30 cellular contexts compared by ENCODE assay signal in genomic region chr1:1315435-1315901, GRCh38. TPM values are rescaled to one million over a fixed set of nuclear protein-coding genes. Genes with fewer than 3 reads are reported as not detected.
DNase-seq lines count a peak whose midpoint lies in the region; ATAC-seq and TF ChIP-seq lines count a peak whose summit lies in the region.
"Had no signal": no experiment of that assay in that cellular context is flagged by ENCODE, and none has a peak within 500 bp of the region (broad histone marks: within the 10 kb centered on the region; RNA-seq: fewer than 3 reads in every experiment).

No MANE protein-coding gene starts in this region.

- H3K36me3 Mint-ChIP-seq in activated T-cell treated with anti-CD3 and anti-CD28 coated beads, Interleukin-2, amount 50 U/mL, for 24 hours (ENCODE audit: low read depth): peaks cover 86% of the 10 kb centered on the region
- H3K36me3 Mint-ChIP-seq in activated T-cell treated with anti-CD3 and anti-CD28 coated beads, Interleukin-2, amount 50 U/mL, for 72 hours (ENCODE audit: insufficient read depth in 2 of 2): peaks cover 0 to 7% of the 10 kb centered on the region in 2 donors
- H3K36me3 Mint-ChIP-seq in brain: peaks cover 21% of the 10 kb centered on the region
- H3K36me3 Mint-ChIP-seq: activated naive CD8-positive, alpha-beta T cell; naive B cell had no signal

- peaks cover 5% of the 10 kb centered on the region for H3K4me1 Mint-ChIP-seq in activated T-cell treated with anti-CD3 and anti-CD28 coated beads, Interleukin-2, amount 50 U/mL, for 24 hours (ENCODE audit: low read depth)
- H3K4me1 Mint-ChIP-seq in activated T-cell treated with anti-CD3 and anti-CD28 coated beads, Interleukin-2, amount 50 U/mL, for 72 hours (ENCODE audit: low read depth): no peaks in the 10 kb centered on the region
- peaks cover 19% of the 10 kb centered on the region for H3K4me1 Mint-ChIP-seq in brain

- no peak overlapping the region for H4K8ac ChIP-seq in mesendoderm (ENCODE audit: low read depth, low read length)

- no peak overlapping the region for H3K4me2 ChIP-seq in mesendoderm (ENCODE audit: low read length)

- H3K9ac ChIP-seq in mesendoderm (ENCODE audit: low read length): peak overlapping the region; percentile 58

- no peak overlapping the region for H2BK15ac ChIP-seq in mesendoderm (replicated peaks; ENCODE audit: low read depth)

- H3K27ac Mint-ChIP-seq in activated T-cell treated with anti-CD3 and anti-CD28 coated beads, Interleukin-2, amount 50 U/mL, for 24 hours: peak overlapping the region; percentile 52
- no peak overlapping the region for H3K27ac Mint-ChIP-seq in activated T-cell treated with anti-CD3 and anti-CD28 coated beads, Interleukin-2, amount 50 U/mL, for 72 hours
- peak overlapping the region in 3 of 5 experiments; percentile 54 to 64 (median 57) for H3K27ac Mint-ChIP-seq in brain
- H3K27ac Mint-ChIP-seq: activated naive CD8-positive, alpha-beta T cell; activated T-helper 2 cell treated with anti-CD3 and anti-CD28 coated beads, Interferon-gamma antibody, Interleukin-2, Interleukin-4, amounts not matched to agents 10 μg/mL and 5 μg/mL and 100 μg/mL, durations not matched to agents 14 hours and 24 hours and 36 hours; B cell had no signal

- H3K18ac ChIP-seq in mesendoderm (ENCODE audit: low read length): no peak overlapping the region

- peaks cover 2% of the 10 kb centered on the region for H3K4me1 ChIP-seq in mesendoderm (ENCODE audit: control insufficient read depth, low read depth, low read length)

- peak overlapping the region; percentile 49 for H3K4ac ChIP-seq in mesendoderm (ENCODE audit: low read depth, low read length)

- no CpG with 5 or more reads among the region's 22 CpGs for WGBS in mesendoderm (ENCODE audit: extremely low coverage, insufficient coverage, low lambda C conversion rate)

- H3K79me1 ChIP-seq in mesendoderm (ENCODE audit: low read length): peaks cover 10% of the 10 kb centered on the region

- peak overlapping the region; percentile 16 for H3K27ac ChIP-seq in mesendoderm (ENCODE audit: low read depth, low read length)
- H3K27ac ChIP-seq: pancreas, thyroid gland, VCaP had no signal

- peak overlapping the region; percentile 55 for H2BK5ac ChIP-seq in mesendoderm (ENCODE audit: low read length)

- no peak for TF ChIP-seq CTCF in brain (conservative IDR thresholded peaks at IDR 0.05)

- no peak for ATAC-seq in activated T-cell treated with anti-CD3 and anti-CD28 coated beads, Interleukin-2, amount 50 U/mL, for 72 hours (replicated peaks in 1 of 2)
- ATAC-seq: left colon, pancreas, right cardiac atrium had no signal

- H3K9me3 Mint-ChIP-seq in activated T-cell treated with anti-CD3 and anti-CD28 coated beads, Interleukin-2, amount 50 U/mL, for 24 hours: no peaks in the 10 kb centered on the region
- no peaks in the 10 kb centered on the region for H3K9me3 Mint-ChIP-seq in activated T-cell treated with anti-CD3 and anti-CD28 coated beads, Interleukin-2, amount 50 U/mL, for 72 hours
- no peaks in the 10 kb centered on the region for H3K9me3 Mint-ChIP-seq in brain
- H3K9me3 Mint-ChIP-seq: activated T-helper 2 cell treated with anti-CD3 and anti-CD28 coated beads, Interferon-gamma antibody, Interleukin-2, Interleukin-4, amounts not matched to agents 10 μg/mL and 5 μg/mL and 100 μg/mL, durations not matched to agents 14 hours and 24 hours and 36 hours; dendritic cell treated with granulocyte-macrophage colony-stimulating factor and Interleukin-4, amounts not matched to agents 40 ng/mL and 50 ng/mL, for 4 days; naive B cell had no signal

- peaks cover 17% of the 10 kb centered on the region for H3K36me3 ChIP-seq in mesendoderm (ENCODE audit: control insufficient read depth, insufficient read depth, low read length)

- H2BK120ac ChIP-seq in mesendoderm (ENCODE audit: low read depth, low read length): no peak overlapping the region

- H3K23ac ChIP-seq in mesendoderm (ENCODE audit: low read length): no peak overlapping the region

- peak overlapping the region; percentile 58 for H2AK5ac ChIP-seq in mesendoderm (ENCODE audit: low read length)

- DNase-seq in activated T-cell treated with anti-CD3 and anti-CD28 coated beads, Interleukin-2, amount 50 U/mL, for 24 hours: no peak
- DNase-seq in activated T-cell treated with anti-CD3 and anti-CD28 coated beads, Interleukin-2, amount 50 U/mL, for 72 hours: no peak
- DNase-seq in mesendoderm (peak; percentile 87), hippocampal formation (lab: John Stamatoyannopoulos, UW) (no peak), NCI-H2171 (lab: John Stamatoyannopoulos, UW) (no peak), CD1c-positive myeloid dendritic cell (ENCODE audit: extremely low spot score) (no peak)
- no peak for DNase-seq in activated effector memory CD4-positive, alpha-beta T cell treated with Interleukin-2 at 50 U/mL for 16 hours
- DNase-seq: activated CD4-positive, alpha-beta T cell treated with anti-CD3 and anti-CD28 coated beads, Interleukin-2, amount 50 U/mL, for 4 hours; aorta; caudate nucleus; GDM1; GOT3; Kasumi-1; left colon; mesenchymal stem cell; naive B cell; NCI-H2171 treated with DMSO at 0.1 percent for 48 hours; OCI-M1; pancreas; right cardiac atrium; stimulated activated CD4-positive, alpha-beta T cell treated with anti-CD3 and anti-CD28 coated beads, Interleukin-12 subunit alpha, Interleukin-12 subunit beta, amount 100 ng/mL, for 4 hours; stimulated activated CD4-positive, alpha-beta T cell treated with anti-CD3 and anti-CD28 coated beads, Interleukin-4, amount 100 ng/mL, for 24 hours; stimulated activated naive CD4-positive, alpha-beta T cell; thyroid gland had no signal

- no peaks in the 10 kb centered on the region for H3K27me3 Mint-ChIP-seq in activated T-cell treated with anti-CD3 and anti-CD28 coated beads, Interleukin-2, amount 50 U/mL, for 24 hours
- no peaks in the 10 kb centered on the region for H3K27me3 Mint-ChIP-seq in activated T-cell treated with anti-CD3 and anti-CD28 coated beads, Interleukin-2, amount 50 U/mL, for 72 hours (ENCODE audit: low read depth)
- H3K27me3 Mint-ChIP-seq in brain: no peaks in the 10 kb centered on the region
- H3K27me3 Mint-ChIP-seq: activated naive CD8-positive, alpha-beta T cell; B cell; dendritic cell treated with granulocyte-macrophage colony-stimulating factor and Interleukin-4, amounts not matched to agents 40 ng/mL and 50 ng/mL, for 4 days; naive B cell had no signal

- H3K4me3 Mint-ChIP-seq in activated T-cell treated with anti-CD3 and anti-CD28 coated beads, Interleukin-2, amount 50 U/mL, for 24 hours: no peak overlapping the region
- no peak overlapping the region for H3K4me3 Mint-ChIP-seq in activated T-cell treated with anti-CD3 and anti-CD28 coated beads, Interleukin-2, amount 50 U/mL, for 72 hours
- H3K4me3 Mint-ChIP-seq in brain: no peak overlapping the region
- H3K4me3 Mint-ChIP-seq: activated naive CD8-positive, alpha-beta T cell; B cell; dendritic cell treated with granulocyte-macrophage colony-stimulating factor and Interleukin-4, amounts not matched to agents 40 ng/mL and 50 ng/mL, for 4 days had no signal

- H3K4me3 ChIP-seq in mesendoderm (ENCODE audit: low read length): no peak overlapping the region
- H3K4me3 ChIP-seq: pancreas, thyroid gland had no signal

- H4K5ac ChIP-seq in mesendoderm (ENCODE audit: low read length): no peak overlapping the region

- no peaks in the 10 kb centered on the region for H3K27me3 ChIP-seq in mesendoderm (ENCODE audit: insufficient read depth, low read length, poor library complexity)
- H3K27me3 ChIP-seq: pancreas, thyroid gland had no signal

- H3K79me2 ChIP-seq in mesendoderm (ENCODE audit: control insufficient read depth, insufficient read depth, low read length): peaks cover 7% of the 10 kb centered on the region

- H3K56ac ChIP-seq in mesendoderm (ENCODE audit: low read length): peak overlapping the region; percentile 83

RNA-seq across cellular contexts. Expression of gene PUSL1, which starts 7.1 kb away (rescaled TPM):
- total RNA-seq in activated T-cell treated with anti-CD3 and anti-CD28 coated beads, Interleukin-2, amount 50 U/mL, for 72 hours: 10 to 100 TPM; 11.0 to 11.9 TPM
- polyA plus RNA-seq in brain (ENCODE audit: insufficient read depth, low read depth, low replicate concordance): 13.6 TPM
- 24.0 TPM for polyA plus RNA-seq in mesendoderm (2013, experiment 1 of 2)
- 25.0 TPM for polyA plus RNA-seq in mesendoderm (2013, experiment 2 of 2)

RNA-seq across cellular contexts. Expression of gene ACAP3, which starts 7.7 kb away (rescaled TPM):
- total RNA-seq in activated T-cell treated with anti-CD3 and anti-CD28 coated beads, Interleukin-2, amount 50 U/mL, for 72 hours: 10 to 100 TPM; 28.6 to 37.9 TPM
- 47.9 TPM for polyA plus RNA-seq in brain (ENCODE audit: insufficient read depth, low read depth, low replicate concordance)
- 7.8 TPM for polyA plus RNA-seq in mesendoderm (2013, experiment 1 of 2)
- polyA plus RNA-seq in mesendoderm (2013, experiment 2 of 2): 8.1 TPM

RNA-seq across cellular contexts. Expression of gene INTS11, which starts 9.0 kb away (rescaled TPM):
- 100 to 1,000 TPM; 108 to 131 TPM for total RNA-seq in activated T-cell treated with anti-CD3 and anti-CD28 coated beads, Interleukin-2, amount 50 U/mL, for 72 hours
- 97.8 TPM for polyA plus RNA-seq in brain (ENCODE audit: insufficient read depth, low read depth, low replicate concordance)
- polyA plus RNA-seq in mesendoderm (2013, experiment 1 of 2): 75.3 TPM
- polyA plus RNA-seq in mesendoderm (2013, experiment 2 of 2): 73.8 TPM

RNA-seq across cellular contexts. Expression of gene CPTP, which starts 9.1 kb away (rescaled TPM):
- total RNA-seq in activated T-cell treated with anti-CD3 and anti-CD28 coated beads, Interleukin-2, amount 50 U/mL, for 72 hours: 10 to 100 TPM; 18.0 to 22.8 TPM
- polyA plus RNA-seq in brain (ENCODE audit: insufficient read depth, low read depth, low replicate concordance): 28.2 TPM
- 7.5 TPM for polyA plus RNA-seq in mesendoderm (2013, experiment 1 of 2)
- polyA plus RNA-seq in mesendoderm (2013, experiment 2 of 2): 7.1 TPM

RNA-seq across cellular contexts. Expression of gene TAS1R3, which starts 15.6 kb away (rescaled TPM):
- total RNA-seq in activated T-cell treated with anti-CD3 and anti-CD28 coated beads, Interleukin-2, amount 50 U/mL, for 72 hours: under 1 TPM; 0.91 to 0.95 TPM
- polyA plus RNA-seq in brain (ENCODE audit: insufficient read depth, low read depth, low replicate concordance): 0.24 TPM
- 0.03 TPM for polyA plus RNA-seq in mesendoderm (2013, experiment 1 of 2)
- 0.04 TPM for polyA plus RNA-seq in mesendoderm (2013, experiment 2 of 2)
